Comparison of ENCODE assay signal across 1 cellular context in genomic region chr19:51959791-51960190, GRCh38.
TF ChIP-seq lines count a peak whose summit lies in the region.

No MANE protein-coding gene starts in this region.

TF ChIP-seq in liver, 16 proteins besides CTCF, POLR2A, EP300 and RAD21 (continued from another document):
- TF ChIP-seq ZBTB33 (IDR thresholded peaks at IDR 0.05) (no peak), HNF4A (conservative IDR thresholded peaks at IDR 0.05) (no peak)
